In genomic region chr17:74260525-74260850, GRCh38 we compare ENCODE assay signal across 22 cellular contexts. TPM values are rescaled to one million over a fixed set of nuclear protein-coding genes. Genes with fewer than 3 reads are reported as not detected.
"Had no signal": no experiment of that assay in that cellular context is flagged by ENCODE, and none has a peak within 500 bp of the region (broad histone marks: within the 10 kb centered on the region; RNA-seq: fewer than 3 reads in every experiment).

No MANE protein-coding gene starts in this region.

- DNase-seq: activated CD4-positive, alpha-beta T cell treated with anti-CD3 and anti-CD28 coated beads, Interleukin-2, amount 50 U/mL, for 4 hours; activated T-cell treated with anti-CD3 and anti-CD28 coated beads for 4 hours; dermis blood vessel endothelial cell; effector memory CD4-positive, alpha-beta T cell; esophagus squamous epithelium; heart right ventricle; mucosa of descending colon; naive B cell; pancreas; right lobe of liver; small intestine; stimulated activated CD4-positive, alpha-beta T cell treated with anti-CD3 and anti-CD28 coated beads, Interleukin-4, amount 100 ng/mL, for 1 hour; T-helper 2 cell; WERI-Rb-1 had no signal

- H3K4me1 Mint-ChIP-seq: memory B cell; naive B cell; stimulated activated memory B cell treated with anti-CD40 and anti-IgM and Interleukin-4, amounts not matched to agents 10 μg/mL and 1 μg/mL and 100 μg/mL, for 72 hours had no signal

- ATAC-seq: mucosa of descending colon; pancreas; right lobe of liver; stimulated activated memory B cell treated with anti-CD40 and anti-IgM and Interleukin-4, amounts not matched to agents 10 μg/mL and 1 μg/mL and 100 μg/mL, for 72 hours had no signal

- H3K27ac ChIP-seq: cardiac muscle cell, esophagus squamous epithelium, heart right ventricle, pancreas, right lobe of liver, WERI-Rb-1 had no signal

- H3K27ac Mint-ChIP-seq: activated naive CD8-positive, alpha-beta T cell; memory B cell; stimulated activated memory B cell treated with anti-CD40 and anti-IgM and Interleukin-4, amounts not matched to agents 10 μg/mL and 1 μg/mL and 100 μg/mL, for 72 hours had no signal

- H3K9me3 Mint-ChIP-seq: memory B cell; naive B cell; stimulated activated memory B cell treated with anti-CD40 and anti-IgM and Interleukin-4, amounts not matched to agents 10 μg/mL and 1 μg/mL and 100 μg/mL, for 72 hours had no signal

- H3K4me3 Mint-ChIP-seq: activated naive CD8-positive, alpha-beta T cell; memory B cell; stimulated activated memory B cell treated with anti-CD40 and anti-IgM and Interleukin-4, amounts not matched to agents 10 μg/mL and 1 μg/mL and 100 μg/mL, for 72 hours had no signal

- H3K27me3 Mint-ChIP-seq: activated naive CD8-positive, alpha-beta T cell; memory B cell; naive B cell had no signal

- H3K9me3 ChIP-seq: esophagus squamous epithelium, heart right ventricle, mucosa of descending colon, pancreas, right lobe of liver had no signal

- H3K4me1 ChIP-seq: esophagus squamous epithelium, heart right ventricle, pancreas, right lobe of liver had no signal

- H3K4me3 ChIP-seq: cardiac muscle cell, esophagus squamous epithelium, heart right ventricle, mucosa of descending colon, pancreas, right lobe of liver had no signal

- H3K36me3 Mint-ChIP-seq: activated naive CD8-positive, alpha-beta T cell; memory B cell; naive B cell; stimulated activated memory B cell treated with anti-CD40 and anti-IgM and Interleukin-4, amounts not matched to agents 10 μg/mL and 1 μg/mL and 100 μg/mL, for 72 hours had no signal

- H3K36me3 ChIP-seq: cardiac muscle cell, esophagus squamous epithelium, pancreas, right lobe of liver had no signal

- H3K27me3 ChIP-seq: cardiac muscle cell, esophagus squamous epithelium, heart right ventricle, pancreas, right lobe of liver had no signal

RNA-seq across cellular contexts. Expression of gene DNAI2, which starts 13.5 kb away (rescaled TPM):
- total RNA-seq: cardiac muscle cell, dermis blood vessel endothelial cell, kidney epithelial cell, liver, mucosa of descending colon, pancreas, pulmonary artery endothelial cell, right lobe of liver, urinary bladder had no signal
- polyA plus RNA-seq: cardiac muscle cell, heart right ventricle, liver had no signal
